Comparison of ENCODE assay signal across 8 cellular contexts in the genomic region with DNA sequence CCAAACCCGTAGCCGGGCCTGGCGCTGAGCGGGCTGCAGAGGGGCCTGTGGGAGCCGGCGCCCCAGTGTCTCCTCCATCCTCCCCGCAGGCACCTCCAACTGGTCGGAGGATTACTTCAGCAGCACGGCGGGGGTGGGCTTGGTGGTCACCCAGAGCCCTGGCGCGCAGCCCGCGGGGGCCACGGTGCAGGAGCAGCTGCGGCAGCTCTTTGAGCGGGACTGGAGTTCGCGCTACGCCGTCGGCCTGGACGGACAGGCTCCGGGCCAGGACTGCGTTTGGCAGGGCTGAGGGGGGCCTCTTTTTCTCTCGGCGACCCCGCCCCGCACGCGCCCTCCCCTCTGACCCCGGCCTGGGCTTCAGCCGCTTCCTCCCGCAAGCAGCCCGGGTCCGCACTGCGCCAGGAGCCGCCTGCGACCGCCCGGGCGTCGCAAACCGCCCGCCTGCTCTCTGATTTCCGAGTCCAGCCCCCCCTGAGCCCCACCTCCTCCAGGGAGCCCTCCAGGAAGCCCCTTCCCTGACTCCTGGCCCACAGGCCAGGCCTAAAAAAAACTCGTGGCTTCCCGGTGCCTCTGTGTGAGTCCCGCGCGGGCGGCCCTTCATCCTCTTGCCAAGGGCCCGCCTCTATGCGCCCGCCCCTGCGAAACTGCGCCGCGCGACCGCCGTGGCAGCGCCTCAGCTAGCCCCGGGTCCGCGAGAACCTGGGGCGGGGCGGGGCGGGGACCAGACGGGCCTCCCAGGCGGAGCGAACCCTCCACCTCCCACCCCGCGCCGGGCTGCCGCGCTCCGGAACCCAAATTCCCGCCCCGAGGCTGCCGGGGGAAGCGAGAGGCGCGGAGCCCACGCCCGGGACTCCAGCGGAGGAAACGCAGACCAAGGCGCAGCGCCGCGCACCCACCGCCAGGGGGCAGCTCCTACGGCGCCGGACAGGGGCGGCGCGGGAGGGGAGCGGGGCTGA. TPM values are rescaled to one million over a fixed set of nuclear protein-coding genes. Genes with fewer than 3 reads are reported as not detected.
DNase-seq lines count a peak whose midpoint lies in the region; TF ChIP-seq lines count a peak whose summit lies in the region.

No MANE protein-coding gene starts in this region.

- intact Hi-C loops in breast epithelium (cut with DNase I; ENCODE audit: low total_unique reads): loop anchor here (5.0 kb wide), 1 partner anchor 39 kb away; no protein-coding TSS in a partner anchor
- intact Hi-C loops in spleen (cut with DNase I; ENCODE audit: low total_unique reads): no loop called here

- TF ChIP-seq CTCF in WERI-Rb-1 (IDR thresholded peaks at IDR 0.05; ENCODE audit: low read depth, low read length) (peak; percentile 84), breast epithelium (IDR thresholded peaks at IDR 0.05) (peak; percentile 47 to 63 (median 51)), spleen (IDR thresholded peaks at IDR 0.05 in 8 of 11, conservative IDR thresholded peaks at IDR 0.05 in 3 of 11) (peak; percentile 41 to 92 (median 84))

- H3K9me3 Mint-ChIP-seq in immature natural killer cell: no peaks in the 10 kb centered on the region

- no peak for TF ChIP-seq POLR2A in breast epithelium (IDR thresholded peaks at IDR 0.05)
- TF ChIP-seq POLR2A in spleen (IDR thresholded peaks at IDR 0.05): no peak

- H3K36me3 Mint-ChIP-seq in immature natural killer cell: no peaks in the 10 kb centered on the region

- WGBS in spleen, 5 donors: 19 to 24% (median 23%) methylated on average over 42 to 100 of the region's 100 CpGs

- no peaks in the 10 kb centered on the region for H3K36me3 ChIP-seq in WERI-Rb-1
- no peaks in the 10 kb centered on the region for H3K36me3 ChIP-seq in breast epithelium
- no peaks in the 10 kb centered on the region for H3K36me3 ChIP-seq in spleen

- H3K4me3 ChIP-seq in WERI-Rb-1 (ENCODE audit: low read depth, low read length) (peak overlapping the region; percentile 34), breast epithelium (peak overlapping the region; percentile 56 to 69 (median 64)), spleen (peak overlapping the region; percentile 49 to 76 (median 53))

- H3K4me3 Mint-ChIP-seq in immature natural killer cell: peak overlapping the region; percentile 48 to 66 (median 57)

- H3K27ac ChIP-seq in WERI-Rb-1 (peak overlapping the region; percentile 81), breast epithelium (peak overlapping the region; percentile 50 to 61), spleen (peak overlapping the region in 4 of 8 donors; percentile 47 to 67 (median 56))

- H3K27me3 ChIP-seq in WERI-Rb-1 (ENCODE audit: insufficient read depth, low read depth, severe bottlenecking) (no peaks in the 10 kb centered on the region), breast epithelium (no peaks in the 10 kb centered on the region), spleen (replicated peaks in 1 of 7) (peaks cover 0 to 42% (median 3%) of the 10 kb centered on the region in 7 donors)

- peak; percentile 94 for DNase-seq in CD1c-positive myeloid dendritic cell (ENCODE audit: extremely low spot score)
- DNase-seq in GOT3 (lab: John Stamatoyannopoulos, UW): peak; percentile 5
- DNase-seq in NCI-H2107 (lab: John Stamatoyannopoulos, UW): peak; percentile 87
- DNase-seq in WERI-Rb-1: peak; percentile 86
- peak; percentile 68 to 85 for DNase-seq in breast epithelium (ENCODE audit: low spot score in 2 of 2)
- peak; percentile 72 to 76 (median 76) for DNase-seq in immature natural killer cell
- DNase-seq in spleen: peak; percentile 96
- DNase-seq in NK-92 treated with Interleukin-12 subunit alpha and Interleukin-12 subunit beta, amount 100 ng/mL, for 24 hours (lab: John Stamatoyannopoulos, UW): no peak

- peaks cover 5 to 10% of the 10 kb centered on the region in 2 donors for H3K4me1 Mint-ChIP-seq in immature natural killer cell

- H3K9me3 ChIP-seq in WERI-Rb-1 (ENCODE audit: severe bottlenecking): no peaks in the 10 kb centered on the region
- H3K9me3 ChIP-seq in breast epithelium: no peaks in the 10 kb centered on the region
- no peaks in the 10 kb centered on the region for H3K9me3 ChIP-seq in spleen

- H3K4me1 ChIP-seq in breast epithelium (no peaks in the 10 kb centered on the region), spleen (peaks cover 0 to 34% (median 17%) of the 10 kb centered on the region in 6 donors)

- peaks cover 1 to 4% (median 3%) of the 10 kb centered on the region in 3 donors for H3K27me3 Mint-ChIP-seq in immature natural killer cell (ENCODE audit: low read depth in 3 of 3)

- no peak overlapping the region for H3K27ac Mint-ChIP-seq in immature natural killer cell

RNA-seq across cellular contexts. Expression of gene PLD4, which starts 8.3 kb away (rescaled TPM):
- total RNA-seq in breast epithelium (1 to 10 TPM in 1 of 3 donors, under 1 TPM in 1, not detected in 1; 0.33 to 4.0 TPM), spleen (10 to 100 TPM in 6 of 7 donors, 1 to 10 TPM in 1; 5.4 to 30.2 (median 13.9) TPM)
- polyA plus RNA-seq in immature natural killer cell (10 to 100 TPM in 2 of 3 donors, 1 to 10 TPM in 1; 2.3 to 49.3 (median 19.7) TPM), spleen (10 to 100 TPM; 25.8 to 31.3 (median 29.8) TPM)

RNA-seq across cellular contexts. Expression of gene AHNAK2, which starts 45.2 kb away (rescaled TPM):
- total RNA-seq in breast epithelium (10 to 100 TPM; 15.1 to 46.7 (median 19.3) TPM), spleen (1 to 10 TPM in 1 of 7 donors, under 1 TPM in 6; 0.26 to 1.3 (median 0.66) TPM)
- polyA plus RNA-seq in immature natural killer cell (not detected), spleen (under 1 TPM; 0.30 to 0.86 (median 0.76) TPM)

RNA-seq across cellular contexts. Expression of gene CLBA1, which starts 52.6 kb away (rescaled TPM):
- 10 to 100 TPM in 1 of 3 donors, 1 to 10 TPM in 2; 4.5 to 17.0 (median 8.8) TPM for total RNA-seq in breast epithelium
- under 1 TPM in 2 of 3 donors, not detected in 1; 0.37 to 0.57 TPM for polyA plus RNA-seq in immature natural killer cell
- 1 to 10 TPM; 1.7 to 4.0 (median 3.4) TPM for total RNA-seq in spleen
- 1 to 10 TPM; 3.7 to 4.3 (median 3.9) TPM for polyA plus RNA-seq in spleen

Comparison
In these comparisons a context has a peak if more than half of its experiments do, and no peak if none do; other contexts are left out.
1. RNA of gene AHNAK2, which starts 45.2 kb away (total RNA-seq): 15.1 to 46.7 TPM in breast epithelium; 0.26 to 1.3 TPM in spleen; every median in the first group is over 4 times any median in the second.
2. Peak in every context shown above with its lines, with median percentiles within 50 percentile points of each other: H3K4me3 ChIP-seq and CTCF ChIP-seq.